31 cellular contexts compared by ENCODE assay signal in the genomic region with DNA sequence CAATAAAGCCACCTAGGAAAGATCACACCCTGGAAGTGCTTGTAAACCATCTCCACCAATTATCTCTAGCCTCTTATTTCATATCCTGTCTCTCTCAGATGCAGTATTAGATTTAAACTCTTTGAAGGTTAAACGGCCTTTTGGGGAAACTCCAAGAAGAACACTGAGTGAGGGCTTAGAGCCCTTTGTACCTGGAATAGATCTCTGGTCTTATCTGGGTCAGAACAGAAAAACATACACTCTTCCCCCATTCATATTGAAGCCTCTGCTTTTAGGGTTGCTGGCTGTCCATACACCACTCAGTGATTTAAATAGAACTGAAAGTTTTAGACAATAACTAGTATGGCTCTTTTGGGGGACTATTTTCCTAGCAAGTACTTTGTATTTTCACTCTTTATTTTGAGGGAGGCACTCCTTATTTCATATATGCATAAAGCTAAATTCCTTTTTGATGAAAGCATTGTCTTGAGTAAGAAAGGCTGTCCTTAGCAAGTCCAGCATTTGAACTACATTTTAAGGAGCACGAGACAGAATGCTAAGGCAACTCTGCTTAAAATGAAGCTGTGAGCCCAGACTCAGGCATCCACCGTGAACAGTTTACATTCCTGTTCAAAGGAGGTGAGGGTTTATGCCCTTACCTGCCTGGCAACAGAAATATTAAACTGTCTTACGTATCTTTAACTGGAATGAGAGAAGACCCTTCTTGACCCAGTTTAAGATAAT. TPM values are rescaled to one million over a fixed set of nuclear protein-coding genes. Genes with fewer than 3 reads are reported as not detected.
DNase-seq lines count a peak whose midpoint lies in the region; TF ChIP-seq lines count a peak whose summit lies in the region.
"Had no signal": no experiment of that assay in that cellular context is flagged by ENCODE, and none has a peak within 500 bp of the region (broad histone marks: within the 10 kb centered on the region; RNA-seq: fewer than 3 reads in every experiment).

No MANE protein-coding gene starts in this region.

- H2BK5ac ChIP-seq in neuronal stem cell (ENCODE audit: low read length) = no peak overlapping the region

- no peak overlapping the region for H3K23ac ChIP-seq in neuronal stem cell (ENCODE audit: low read depth, low read length, poor library complexity)

- H3K4me1 Mint-ChIP-seq in nephron progenitor cell = no peaks in the 10 kb centered on the region
- H3K4me1 Mint-ChIP-seq: activated CD8-positive, alpha-beta memory T cell treated with anti-CD3 and anti-CD28 coated beads, Interleukin-2, amount 10 ng/mL, durations not matched to agents 7 days and 5 days; naive B cell had no signal

- H3K36me3 ChIP-seq in adipocyte (ENCODE audit: control insufficient read depth, insufficient read depth, low read length, severe bottlenecking) (no peaks in the 10 kb centered on the region), neuronal stem cell (replicated peaks in 1 of 2; ENCODE audit: control insufficient read depth in 2 of 2, insufficient read depth in 2 of 2, low read length in 2 of 2) (peaks cover 0 to 13% of the 10 kb centered on the region in 2 donors), hepatocyte (replicated peaks; ENCODE audit: insufficient read depth, low read depth) (no peaks in the 10 kb centered on the region)

- H4K91ac ChIP-seq in neuronal stem cell (ENCODE audit: low read depth, low read length, poor library complexity) = no peak overlapping the region

- H3K36me3 Mint-ChIP-seq in nephron progenitor cell (ENCODE audit: low read depth) = no peaks in the 10 kb centered on the region
- H3K36me3 Mint-ChIP-seq: brain, naive B cell had no signal

- H2AK5ac ChIP-seq in neuronal stem cell (ENCODE audit: low read depth, low read length) = no peak overlapping the region

- H3K4me3 ChIP-seq in adipocyte (ENCODE audit: low read length) (no peak overlapping the region), neuronal stem cell (ENCODE audit: low read length in 2 of 2) (no peak overlapping the region), hepatocyte (no peak overlapping the region)
- H3K4me3 ChIP-seq: smooth muscle cell had no signal

- no CpG with 5 or more reads among the region's 4 CpGs for WGBS in neuronal stem cell (ENCODE audit: extremely low coverage in 2 of 2, insufficient read length in 2 of 2, insufficient replicate concordance in 1 of 2), 2 donors
- 54% methylated on average over 4 of the region's 4 CpGs for WGBS in hepatocyte (ENCODE audit: low lambda C conversion rate, missing lambda C conversion rate)

- no peak overlapping the region for H3K18ac ChIP-seq in neuronal stem cell (ENCODE audit: low read length)

- H3K9me2 ChIP-seq in hepatocyte (replicated peaks; ENCODE audit: insufficient read depth) = no peaks in the 10 kb centered on the region

- H4K8ac ChIP-seq in neuronal stem cell (ENCODE audit: low read depth, low read length) = no peak overlapping the region

- H3K9ac ChIP-seq in adipocyte (ENCODE audit: low read length) (no peak overlapping the region), neuronal stem cell (ENCODE audit: low read depth, low read length, poor library complexity) (no peak overlapping the region)

- H3K4me3 Mint-ChIP-seq in nephron progenitor cell = no peak overlapping the region
- H3K4me3 Mint-ChIP-seq: activated CD8-positive, alpha-beta memory T cell treated with anti-CD3 and anti-CD28 coated beads, Interleukin-2, amount 10 ng/mL, durations not matched to agents 7 days and 5 days; brain; naive B cell; T-helper 1 cell treated with Interleukin-12 subunit alpha and Interleukin-12 subunit beta and Interleukin-4 antibody, amounts not matched to agents 30 μg/mL and 1 μg/mL, for 36 hours had no signal

- H3K4ac ChIP-seq in neuronal stem cell (ENCODE audit: low read length) = no peak overlapping the region

- H2AFZ ChIP-seq in neuronal stem cell (ENCODE audit: low read length) (peak overlapping the region; percentile 40), hepatocyte (no peak overlapping the region)

- no peak overlapping the region for H3K4me2 ChIP-seq in neuronal stem cell (ENCODE audit: insufficient read depth, low read length, poor library complexity, severe bottlenecking)
- H3K4me2 ChIP-seq in hepatocyte = no peak overlapping the region
- H3K4me2 ChIP-seq: smooth muscle cell had no signal

- peak; percentile 18 for DNase-seq in EH (ENCODE audit: low read depth)
- peak; percentile 54 for DNase-seq in adipocyte (ENCODE audit: low read depth)
- DNase-seq in fibroblast of gingiva (ENCODE audit: low read depth) = peak; percentile 1
- DNase-seq in neuronal stem cell (ENCODE audit: low spot score) = no peak
- no peak for DNase-seq in NCI-H1436 treated with DMSO at 0.1 percent for 48 hours (lab: John Stamatoyannopoulos, UW)
- DNase-seq in DMS53 treated with DMSO at 0.1 percent for 48 hours (lab: John Stamatoyannopoulos, UW; ENCODE audit: unreplicated experiment) = no peak
- DNase-seq in nephron progenitor cell = no peak
- no peak for DNase-seq in hepatocyte (ENCODE audit: low spot score)
- DNase-seq: activated CD4-positive, alpha-beta T cell treated with anti-CD3 and anti-CD28 coated beads, Interleukin-2, amount 50 U/mL, for 4 hours; activated CD8-positive, alpha-beta memory T cell treated with anti-CD3 and anti-CD28 coated beads, Interleukin-2, amount 10 ng/mL, durations not matched to agents 7 days and 5 days; activated naive CD4-positive, alpha-beta T cell treated with Interleukin-2 at 50 U/mL for 16 hours; activated T-cell treated with anti-CD3 and anti-CD28 coated beads, Interleukin-2, amount 50 U/mL, for 48 hours; Calu3; DND-41; effector CD4-positive, alpha-beta T cell; H7; islet precursor cell; left ventricle myocardium superior; midbrain; MM.1S; naive B cell; NCI-H1105 treated with DMSO at 0.1 percent for 48 hours; NCI-H1930; NCI-H69; occipital lobe; Right ventricle myocardium superior; stimulated activated naive CD4-positive, alpha-beta T cell treated with Interleukin-2 at 50 U/mL for 16 hours had no signal

- no peaks in the 10 kb centered on the region for H3K79me1 ChIP-seq in neuronal stem cell (ENCODE audit: low read depth, low read length)

- TF ChIP-seq CTCF in nephron progenitor cell (IDR thresholded peaks at IDR 0.05) (no peak), hepatocyte (IDR thresholded peaks at IDR 0.05; ENCODE audit: poor library complexity) (no peak)

- no peak overlapping the region for H2BK12ac ChIP-seq in neuronal stem cell (ENCODE audit: low read length)

- H3K27ac ChIP-seq in neuronal stem cell (replicated peaks; ENCODE audit: low read length) (no peak overlapping the region), hepatocyte (no peak overlapping the region)
- H3K27ac ChIP-seq: HL-60 had no signal

- H3K9me3 ChIP-seq in adipocyte (ENCODE audit: control insufficient read depth, low read length) (no peaks in the 10 kb centered on the region), neuronal stem cell (replicated peaks in 1 of 2; ENCODE audit: control insufficient read depth in 2 of 2, insufficient read depth in 1 of 2, low read depth in 1 of 2, low read length in 2 of 2) (no peaks in the 10 kb centered on the region), hepatocyte (ENCODE audit: low read depth) (no peaks in the 10 kb centered on the region)

- no peaks in the 10 kb centered on the region for H4K20me1 ChIP-seq in hepatocyte (ENCODE audit: insufficient read depth, poor library complexity, severe bottlenecking)

- H3K27ac Mint-ChIP-seq in nephron progenitor cell = no peak overlapping the region
- H3K27ac Mint-ChIP-seq: activated CD8-positive, alpha-beta memory T cell treated with anti-CD3 and anti-CD28 coated beads, Interleukin-2, amount 10 ng/mL, durations not matched to agents 7 days and 5 days; naive B cell; T-helper 1 cell treated with Interleukin-12 subunit alpha and Interleukin-12 subunit beta and Interleukin-4 antibody, amounts not matched to agents 30 μg/mL and 1 μg/mL, for 36 hours had no signal

- no peaks in the 10 kb centered on the region for H3K27me3 ChIP-seq in adipocyte (replicated peaks; ENCODE audit: control insufficient read depth, insufficient read depth, low read length)
- no peaks in the 10 kb centered on the region for H3K27me3 ChIP-seq in neuronal stem cell (ENCODE audit: control insufficient read depth in 3 of 3, insufficient read depth in 3 of 3, low read depth in 1 of 3, low read length in 3 of 3)
- H3K27me3 ChIP-seq in hepatocyte = no peaks in the 10 kb centered on the region

- no peak overlapping the region for H3K14ac ChIP-seq in neuronal stem cell (ENCODE audit: low read length)

- no peaks in the 10 kb centered on the region for H3K9me3 Mint-ChIP-seq in nephron progenitor cell
- H3K9me3 Mint-ChIP-seq: brain; naive B cell; T-helper 1 cell treated with Interleukin-12 subunit alpha and Interleukin-12 subunit beta and Interleukin-4 antibody, amounts not matched to agents 30 μg/mL and 1 μg/mL, for 36 hours had no signal

- no peak overlapping the region for H2BK15ac ChIP-seq in neuronal stem cell (ENCODE audit: low read length)

- no peaks in the 10 kb centered on the region for H3K79me2 ChIP-seq in hepatocyte

- H3K27me3 Mint-ChIP-seq in nephron progenitor cell (ENCODE audit: low read depth, poor library complexity) = no peaks in the 10 kb centered on the region
- H3K27me3 Mint-ChIP-seq: activated CD8-positive, alpha-beta memory T cell treated with anti-CD3 and anti-CD28 coated beads, Interleukin-2, amount 10 ng/mL, durations not matched to agents 7 days and 5 days; brain; naive B cell had no signal

- H3K4me1 ChIP-seq in adipocyte (ENCODE audit: control insufficient read depth, insufficient read depth, low read length) (no peaks in the 10 kb centered on the region), neuronal stem cell (ENCODE audit: control insufficient read depth in 2 of 2, insufficient read depth in 1 of 2, low read depth in 1 of 2, low read length in 2 of 2) (no peaks in the 10 kb centered on the region), hepatocyte (ENCODE audit: insufficient read depth) (no peaks in the 10 kb centered on the region)

- H2BK120ac ChIP-seq in neuronal stem cell (ENCODE audit: low read depth, low read length) = no peak overlapping the region

RNA-seq across cellular contexts. Expression of a gene that starts 17.4 kb away (rescaled TPM):
- 0.46 TPM for polyA plus RNA-seq in neuronal stem cell (2013, experiment 1 of 2)
- 0.54 TPM for polyA plus RNA-seq in neuronal stem cell (2013, experiment 2 of 2)
- total RNA-seq in hepatocyte = 1.5 and 2.4 TPM in 2 replicates
- 1.1 and 1.2 TPM in 2 replicates for polyA plus RNA-seq in hepatocyte

RNA-seq across cellular contexts. Expression of a gene that starts 33.8 kb away (rescaled TPM):
- 9.2 TPM for polyA plus RNA-seq in neuronal stem cell (2013, experiment 1 of 2)
- polyA plus RNA-seq in neuronal stem cell (2013, experiment 2 of 2) = 9.3 TPM
- 18.5 and 19.9 TPM in 2 replicates for total RNA-seq in hepatocyte
- polyA plus RNA-seq in hepatocyte = 9.3 and 18.4 TPM in 2 replicates

Comparison
In these comparisons a context has a peak if more than half of its experiments do, and no peak if none do; other contexts are left out.
1. DNase-seq: peak in EH (single experiment), adipocyte (single experiment) and fibroblast of gingiva (single experiment); none in neuronal stem cell (single experiment), NCI-H1436 treated with DMSO at 0.1 percent for 48 hours (single experiment), DMS53 treated with DMSO at 0.1 percent for 48 hours (single experiment), nephron progenitor cell (single experiment) and hepatocyte (single experiment).